15 cellular contexts compared by ENCODE assay signal in the genomic region with DNA sequence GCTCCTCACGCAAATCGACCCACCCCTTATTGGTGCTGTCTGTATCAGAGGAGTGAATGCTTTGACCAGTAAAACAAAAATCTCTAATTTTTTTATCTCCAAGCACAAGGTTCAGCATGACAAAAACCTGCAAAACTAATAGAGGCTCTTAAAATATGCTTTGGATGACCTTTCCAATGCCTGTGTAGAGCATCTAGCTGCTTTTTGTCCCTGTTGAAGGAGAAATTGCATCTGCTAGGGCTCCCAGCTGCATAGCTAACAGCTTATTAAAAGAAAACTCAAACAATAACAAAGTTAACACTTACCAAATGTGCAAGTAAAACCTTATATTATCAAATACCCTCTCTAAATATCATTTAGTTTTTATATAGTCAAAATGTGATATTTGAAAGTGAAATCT.
A peak's percentile ranks its signal among the peaks of the same experiment; 100 is the strongest.
DNase-seq lines count a peak whose midpoint lies in the region; ATAC-seq and TF ChIP-seq lines count a peak whose summit lies in the region.
"Had no signal": no experiment of that assay in that cellular context is flagged by ENCODE, and none has a peak within 500 bp of the region (broad histone marks: within the 10 kb centered on the region; RNA-seq: fewer than 3 reads in every experiment).

No MANE protein-coding gene starts in this region.

- H3K4me1 ChIP-seq in right cardiac atrium (ENCODE audit: control insufficient read depth, insufficient read depth, low read length) (peaks cover 5% of the 10 kb centered on the region), PC-3 (ENCODE audit: insufficient read depth, low read length) (peaks cover 30% of the 10 kb centered on the region), heart right ventricle (peaks cover 0 to 5% (median 0%) of the 10 kb centered on the region in 9 donors), subcutaneous abdominal adipose tissue (ENCODE audit: control insufficient read depth in 5 of 5, insufficient read depth in 5 of 5, low read length in 5 of 5) (peaks cover 4 to 14% (median 10%) of the 10 kb centered on the region in 5 donors)
- H3K4me1 ChIP-seq: BE2C, HAP-1 had no signal

- ATAC-seq in Right ventricle myocardium superior (ENCODE audit: poor library complexity) (peak; percentile 80), right cardiac atrium (no peak), PC-3 (no peak), heart right ventricle (peak in 4 of 8 donors; percentile 57 to 79 (median 72))
- ATAC-seq: HepG2 had no signal

- no peaks in the 10 kb centered on the region for H3K9me3 ChIP-seq in right cardiac atrium (ENCODE audit: control insufficient read depth, low read length)
- H3K9me3 ChIP-seq in PC-3 (ENCODE audit: low read length), result no peaks in the 10 kb centered on the region
- H3K9me3 ChIP-seq in heart right ventricle, result no peaks in the 10 kb centered on the region
- no peaks in the 10 kb centered on the region for H3K9me3 ChIP-seq in subcutaneous abdominal adipose tissue (ENCODE audit: control insufficient read depth in 5 of 5, low read length in 5 of 5)
- H3K9me3 ChIP-seq: BE2C, HAP-1 had no signal

- H3K36me3 ChIP-seq in PC-3 (ENCODE audit: low read depth, low read length), result no peaks in the 10 kb centered on the region
- H3K36me3 ChIP-seq in heart right ventricle, result no peaks in the 10 kb centered on the region
- H3K36me3 ChIP-seq in subcutaneous abdominal adipose tissue (ENCODE audit: control insufficient read depth in 5 of 5, insufficient read depth in 5 of 5, low read length in 5 of 5), result no peaks in the 10 kb centered on the region
- H3K36me3 ChIP-seq: BE2C, HAP-1 had no signal

- no peak overlapping the region for H3K4me2 ChIP-seq in PC-3 (ENCODE audit: low read length)

- WGBS in right cardiac atrium, result 81% methylated on average over 2 of the region's 2 CpGs
- WGBS in heart right ventricle, 2 donors, result 89 to 90% methylated on average over 2 of the region's 2 CpGs

- intact Hi-C loops in Right ventricle myocardium superior (cut with DNase I), result no loop called here
- intact Hi-C loops in right cardiac atrium (cut with DNase I), result no loop called here
- intact Hi-C loops in PC-3 (cut with micrococcal nuclease), result loop anchor here (10.0 kb wide), 2 partner anchors 90 to 220 kb away; no protein-coding TSS in a partner anchor
- intact Hi-C loops in heart right ventricle (cut with DNase I), result loop anchor here in 1 of 10 donors (10.0 kb wide), 1 partner anchor 310 kb away; no protein-coding TSS in a partner anchor

- CTCF ChIA-PET in PC-3 (lab: Charles Lee), result no interaction called here

- H3K4me3 ChIP-seq in right cardiac atrium (ENCODE audit: low read length) (no peak overlapping the region), PC-3 (ENCODE audit: low read length) (no peak overlapping the region), heart right ventricle (no peak overlapping the region), subcutaneous abdominal adipose tissue (ENCODE audit: low read depth in 1 of 5, low read length in 5 of 5) (no peak overlapping the region)
- H3K4me3 ChIP-seq: HAP-1 had no signal

- DNase-seq in Right ventricle myocardium superior (no peak), right cardiac atrium (no peak), PC-3 (no peak), heart right ventricle (no peak), amniotic stem cell (lab: John Stamatoyannopoulos, UW) (no peak), iPS-NIHi7 (ENCODE audit: extremely low spot score) (no peak)
- no peak for DNase-seq in stimulated activated CD4-positive, alpha-beta T cell treated with anti-CD3 and anti-CD28 coated beads, Interleukin-2, amount 100 ng/mL, for 48 hours
- DNase-seq: ACHN; BE2C; CD4-positive, alpha-beta memory T cell; DMS79 treated with DMSO at 0.1 percent for 48 hours had no signal

- H3K27me3 ChIP-seq in right cardiac atrium (ENCODE audit: control insufficient read depth, insufficient read depth) (no peaks in the 10 kb centered on the region), PC-3 (ENCODE audit: low read length) (no peaks in the 10 kb centered on the region), heart right ventricle (no peaks in the 10 kb centered on the region), subcutaneous abdominal adipose tissue (ENCODE audit: control insufficient read depth in 5 of 5, insufficient read depth in 4 of 5, low read length in 5 of 5) (peaks cover 0 to 4% (median 0%) of the 10 kb centered on the region in 5 donors)
- H3K27me3 ChIP-seq: BE2C had no signal

- BruUV-seq in PC-3 (replicated peaks; lab: Mats Ljungman, UMichigan), result no TSS peak

- no peak overlapping the region for H2AFZ ChIP-seq in PC-3 (ENCODE audit: low read length)

- no peak overlapping the region for H3K9ac ChIP-seq in PC-3 (ENCODE audit: low read length)
- no peak overlapping the region for H3K9ac ChIP-seq in subcutaneous abdominal adipose tissue (ENCODE audit: low read length in 5 of 5)

- H3K27ac ChIP-seq in right cardiac atrium (ENCODE audit: low read length), result no peak overlapping the region
- H3K27ac ChIP-seq in PC-3 (ENCODE audit: low read length), result peak overlapping the region; percentile 77; the same call in 1 of the 2 replicates
- peak overlapping the region in 8 of 10 donors; percentile 6 to 66 (median 34) for H3K27ac ChIP-seq in heart right ventricle
- H3K27ac ChIP-seq in subcutaneous abdominal adipose tissue (ENCODE audit: low read depth, low read length), result peak overlapping the region; percentile 26
- H3K27ac ChIP-seq: C4-2B had no signal

- no peak for TF ChIP-seq CTCF in PC-3 (conservative IDR thresholded peaks at IDR 0.05; ENCODE audit: low read depth, low read length)
- no peak for TF ChIP-seq CTCF in heart right ventricle (IDR thresholded peaks at IDR 0.05)

- no peaks in the 10 kb centered on the region for H4K20me1 ChIP-seq in PC-3 (ENCODE audit: low read length)

- no peaks in the 10 kb centered on the region for H3K9me2 ChIP-seq in PC-3 (replicated peaks; ENCODE audit: low read length)

- H3K79me2 ChIP-seq in PC-3 (ENCODE audit: low read length), result no peaks in the 10 kb centered on the region

- no peaks in the 10 kb centered on the region for H3F3A ChIP-seq in PC-3 (ENCODE audit: low read length, unreplicated experiment)

- POLR2A ChIA-PET in PC-3 (lab: Charles Lee; ENCODE audit: unreplicated experiment), result no interaction called here
